Comparison of ENCODE assay signal across 1 cellular context in the genomic region with DNA sequence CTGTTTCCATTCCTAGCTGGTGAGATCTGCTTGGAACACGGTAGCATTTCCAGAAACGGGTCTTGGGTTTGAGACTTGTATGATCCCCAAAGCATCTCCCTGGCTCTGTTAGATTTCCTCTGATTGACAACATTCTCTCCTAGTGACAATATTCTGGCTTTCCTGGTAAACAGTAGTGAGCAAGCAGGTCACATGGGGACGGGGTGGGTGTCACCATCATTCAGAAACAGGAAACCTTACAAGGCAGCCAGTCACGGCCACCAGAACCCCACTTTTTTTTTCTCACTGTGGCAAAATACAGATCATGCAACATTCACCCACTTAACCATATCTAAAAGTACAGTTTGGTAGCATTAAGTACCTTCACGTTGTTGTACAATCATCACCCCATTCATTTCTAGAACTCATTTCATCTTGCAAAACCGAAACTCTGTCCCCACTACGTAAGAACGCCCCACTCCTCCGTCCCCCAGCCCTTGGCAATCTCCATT.
TF ChIP-seq lines count a peak whose summit lies in the region.

No MANE protein-coding gene starts in this region.

TF ChIP-seq in GM12878, 131 proteins besides CTCF, POLR2A, EP300 and RAD21 (continued from another document):
- no peak for TF ChIP-seq KAT2A (conservative IDR thresholded peaks at IDR 0.05; ENCODE audit: control insufficient read depth, low read depth, low read length)
- no peak for TF ChIP-seq STAT1 (conservative IDR thresholded peaks at IDR 0.05)
- TF ChIP-seq BRCA1 (IDR thresholded peaks at IDR 0.05; ENCODE audit: low read depth, low read length), result no peak
- TF ChIP-seq CHD4 (IDR thresholded peaks at IDR 0.05), result no peak
TF ChIP-seq in GM12878: peak in this region for 0.
